In genomic region chr1:57421366-57421765, GRCh38 we compare ENCODE assay signal across 1 cellular context.
TF ChIP-seq lines count a peak whose summit lies in the region.

No MANE protein-coding gene starts in this region.

TF ChIP-seq in GM23338, 12 proteins besides CTCF, POLR2A, EP300 and RAD21:
- TF ChIP-seq REST (IDR thresholded peaks at IDR 0.05; ENCODE audit: unreplicated experiment), result no peak
- TF ChIP-seq ZNF331 (CRISPR knock-in tag; IDR thresholded peaks at IDR 0.05; ENCODE audit: low read depth), result no peak
- no peak for TF ChIP-seq NANOG (IDR thresholded peaks at IDR 0.05; ENCODE audit: borderline replicate concordance)
- no peak for TF ChIP-seq EZH2phosphoT487 (IDR thresholded peaks at IDR 0.05; ENCODE audit: unreplicated experiment)
- no peak for TF ChIP-seq EZH2 (IDR thresholded peaks at IDR 0.05; ENCODE audit: low read depth, unreplicated experiment)
- TF ChIP-seq ZNF114 (CRISPR knock-in tag; IDR thresholded peaks at IDR 0.05), result no peak
- TF ChIP-seq STAT1 (IDR thresholded peaks at IDR 0.05; ENCODE audit: unreplicated experiment), result no peak
- no peak for TF ChIP-seq POLR2AphosphoS5 (IDR thresholded peaks at IDR 0.05; ENCODE audit: low read depth)
